ENCODE assay signal across 8 cellular contexts in genomic region chr2:126717277-126717676, GRCh38.
DNase-seq lines count a peak whose midpoint lies in the region; ATAC-seq and TF ChIP-seq lines count a peak whose summit lies in the region.
"Not testable (repeated sequence)": the region's sequence is repeated elsewhere in the genome, so short reads cannot be mapped to it uniquely, and the experiment has no call there.

No MANE protein-coding gene starts in this region.

- not testable (repeated sequence) for TF ChIP-seq CTCF in esophagus muscularis mucosa (IDR thresholded peaks at IDR 0.05); right atrium auricular region (IDR thresholded peaks at IDR 0.05); lung (IDR thresholded peaks at IDR 0.05; ENCODE audit: control extremely low read depth, extremely low read depth); osteocyte (IDR thresholded peaks at IDR 0.05); spleen (IDR thresholded peaks at IDR 0.05 in 8 of 11, conservative IDR thresholded peaks at IDR 0.05 in 3 of 11)

- H3K36me3 Mint-ChIP-seq in activated CD8-positive, alpha-beta T cell treated with anti-CD3 and anti-CD28 coated beads, Interleukin-2, amount 10 ng/mL, durations not matched to agents 7 days and 5 days (ENCODE audit: low read depth); osteocyte (ENCODE audit: unreplicated experiment): not testable (repeated sequence)

- intact Hi-C loops in esophagus muscularis mucosa (cut with DNase I); spleen (cut with DNase I; ENCODE audit: low total_unique reads): not testable (repeated sequence)

- H3K4me3 ChIP-seq in esophagus muscularis mucosa, right atrium auricular region, lung, spleen: not testable (repeated sequence)

- H3K27me3 ChIP-seq in esophagus muscularis mucosa; right atrium auricular region; lung (ENCODE audit: control insufficient read depth, insufficient read depth); spleen (replicated peaks in 1 of 7): not testable (repeated sequence)

- POLR2A ChIA-PET in activated CD8-positive, alpha-beta T cell treated with anti-CD3 and anti-CD28 coated beads, Interleukin-2, amount 10 ng/mL, durations not matched to agents 7 days and 5 days (lab: Charles Lee) = not testable (repeated sequence)

- not testable (repeated sequence) for H3K4me1 Mint-ChIP-seq in activated CD8-positive, alpha-beta T cell treated with anti-CD3 and anti-CD28 coated beads, Interleukin-2, amount 10 ng/mL, durations not matched to agents 7 days and 5 days (ENCODE audit: low read depth); osteocyte (ENCODE audit: unreplicated experiment)

- H3K27me3 Mint-ChIP-seq in activated CD8-positive, alpha-beta T cell treated with anti-CD3 and anti-CD28 coated beads, Interleukin-2, amount 10 ng/mL, durations not matched to agents 7 days and 5 days (ENCODE audit: low read depth) = not testable (repeated sequence)
- H3K27me3 Mint-ChIP-seq in osteocyte (ENCODE audit: unreplicated experiment) = peaks cover 30% of the 10 kb centered on the region

- TF ChIP-seq EP300 in esophagus muscularis mucosa (IDR thresholded peaks at IDR 0.05) = not testable (repeated sequence)

- TF ChIP-seq POLR2A in esophagus muscularis mucosa (IDR thresholded peaks at IDR 0.05; ENCODE audit: low read depth); spleen (IDR thresholded peaks at IDR 0.05): not testable (repeated sequence)

- not testable (repeated sequence) for H3K27ac ChIP-seq in esophagus muscularis mucosa (replicated peaks in 1 of 4); right atrium auricular region; lung (ENCODE audit: low read depth in 1 of 2, low read length in 1 of 2); spleen

- H3K4me3 Mint-ChIP-seq in activated CD8-positive, alpha-beta T cell treated with anti-CD3 and anti-CD28 coated beads, Interleukin-2, amount 10 ng/mL, durations not matched to agents 7 days and 5 days; osteocyte (ENCODE audit: unreplicated experiment): not testable (repeated sequence)

- H3K9me3 ChIP-seq in esophagus muscularis mucosa; right atrium auricular region; lung (ENCODE audit: control insufficient read depth in 2 of 2, insufficient read depth in 1 of 2, low read length in 1 of 2); spleen: not testable (repeated sequence)

- H3K4me1 ChIP-seq in esophagus muscularis mucosa (peaks cover 0 to 18% (median 3%) of the 10 kb centered on the region in 4 donors), right atrium auricular region (peaks cover 0 to 17% of the 10 kb centered on the region in 2 donors), spleen (peaks cover 0 to 17% (median 5%) of the 10 kb centered on the region in 6 donors)
- H3K4me1 ChIP-seq in lung (ENCODE audit: control insufficient read depth in 2 of 2, insufficient read depth in 2 of 2, low read length in 2 of 2) = not testable (repeated sequence)

- not testable (repeated sequence) for ATAC-seq in activated CD8-positive, alpha-beta T cell treated with anti-CD3 and anti-CD28 coated beads, Interleukin-2, amount 10 ng/mL, durations not matched to agents 7 days and 5 days; lung (ENCODE audit: insufficient read depth, low FRiP score)

- WGBS in esophagus muscularis mucosa = 96% methylated on average over 10 of the region's 10 CpGs
- 96 to 98% methylated on average over 10 of the region's 10 CpGs for WGBS in lung, 2 donors
- 96 to 98% (median 97%) methylated on average over 10 of the region's 10 CpGs for WGBS in spleen, 5 donors

- not testable (repeated sequence) for H3K36me3 ChIP-seq in esophagus muscularis mucosa; right atrium auricular region; lung (ENCODE audit: control insufficient read depth in 2 of 2, insufficient read depth in 2 of 2, low read length in 2 of 2); spleen

- H3K27ac Mint-ChIP-seq in activated CD8-positive, alpha-beta T cell treated with anti-CD3 and anti-CD28 coated beads, Interleukin-2, amount 10 ng/mL, durations not matched to agents 7 days and 5 days; osteocyte (ENCODE audit: unreplicated experiment): not testable (repeated sequence)

- peak; percentile 4 for DNase-seq in activated CD8-positive, alpha-beta T cell treated with anti-CD3 and anti-CD28 coated beads, Interleukin-2, amount 10 ng/mL, durations not matched to agents 7 days and 5 days
- DNase-seq in ecto neural progenitor cell (ENCODE audit: low spot score) (peak; percentile 14), esophagus muscularis mucosa (ENCODE audit: extremely low spot score) (peak; percentile 70), right atrium auricular region (ENCODE audit: low spot score) (peak; percentile 36), lung (ENCODE audit: low spot score) (peak; percentile 2), mucosa of gallbladder (ENCODE audit: low spot score) (peak; percentile 2), osteocyte (ENCODE audit: extremely low spot score, unreplicated experiment) (peak; percentile 36), spleen (peak; percentile 43)

- not testable (repeated sequence) for H3K9me3 Mint-ChIP-seq in activated CD8-positive, alpha-beta T cell treated with anti-CD3 and anti-CD28 coated beads, Interleukin-2, amount 10 ng/mL, durations not matched to agents 7 days and 5 days (ENCODE audit: insufficient read depth); osteocyte (ENCODE audit: unreplicated experiment)

- CTCF ChIA-PET in activated CD8-positive, alpha-beta T cell treated with anti-CD3 and anti-CD28 coated beads, Interleukin-2, amount 10 ng/mL, durations not matched to agents 7 days and 5 days (lab: Charles Lee) = not testable (repeated sequence)

Comparison
In these comparisons a context has a peak if more than half of its experiments do, and no peak if none do; other contexts are left out.
1. DNase-seq: peak in every context shown above with its lines; median percentile 70 in esophagus muscularis mucosa; 43 in spleen; 36 in right atrium auricular region; 36 in osteocyte; 14 in ecto neural progenitor cell; 4 in activated CD8-positive, alpha-beta T cell treated with anti-CD3 and anti-CD28 coated beads, Interleukin-2, amount 10 ng/mL, durations not matched to agents 7 days and 5 days; 2 in lung; 2 in mucosa of gallbladder.